ENCODE assay signal across 20 cellular contexts in the genomic region with DNA sequence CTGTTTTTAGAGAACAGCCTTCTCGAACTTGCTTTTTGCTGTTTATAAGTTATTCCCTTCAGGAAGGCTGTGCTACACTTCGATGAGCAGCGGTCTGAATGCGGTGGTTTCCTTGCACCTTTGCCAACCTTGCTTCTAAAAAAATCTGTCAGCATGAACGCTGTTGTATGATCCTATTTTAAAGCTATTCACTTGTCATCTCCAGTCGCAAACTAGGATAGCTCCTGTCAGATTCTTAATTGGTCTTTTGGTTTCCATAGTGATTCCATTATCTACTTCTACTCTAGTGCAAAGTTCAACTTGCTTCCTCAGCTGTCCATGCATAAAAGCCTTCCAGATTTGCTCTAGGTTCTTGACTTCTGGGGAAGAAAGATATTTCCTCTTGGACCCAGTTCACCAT.
"Had no signal": no experiment of that assay in that cellular context is flagged by ENCODE, and none has a peak within 500 bp of the region (broad histone marks: within the 10 kb centered on the region; RNA-seq: fewer than 3 reads in every experiment).

No MANE protein-coding gene starts in this region.

- H3K36me3 ChIP-seq: prostate gland had no signal

- H3K27ac ChIP-seq: prostate gland, testis, upper lobe of left lung had no signal

- H3K9me3 ChIP-seq: prostate gland, testis, upper lobe of left lung had no signal

- H3K4me3 ChIP-seq: hepatocyte, lung, prostate gland, testis, upper lobe of left lung had no signal

- DNase-seq: activated CD4-positive, alpha-beta T cell treated with anti-CD3 and anti-CD28 coated beads, Interleukin-2, amount 10 ng/mL, durations not matched to agents 7 days and 5 days; activated CD4-positive, CD25-positive, alpha-beta regulatory T cell; activated CD8-positive, alpha-beta T cell treated with anti-CD3 and anti-CD28 coated beads, Interleukin-2, amount 10 ng/mL, durations not matched to agents 7 days and 5 days; activated effector memory CD4-positive, alpha-beta T cell treated with Interleukin-2 at 50 U/mL for 16 hours; activated naive CD4-positive, alpha-beta T cell treated with anti-CD3 and anti-CD28 coated beads, Interleukin-2, amount 10 ng/mL, durations not matched to agents 7 days and 5 days; activated naive CD8-positive, alpha-beta T cell treated with anti-CD3 and anti-CD28 coated beads, Interleukin-2, amount 50 U/mL, for 24 hours; activated T-cell treated with anti-CD3 and anti-CD28 coated beads, Interleukin-2, amount 50 U/mL, for 4 hours; cerebellar nuclear complex; effector CD8-positive, alpha-beta T cell; foreskin fibroblast; islet precursor cell; nephron progenitor cell; stimulated activated CD4-positive, alpha-beta T cell treated with anti-CD3 and anti-CD28 coated beads, Interleukin-4, amount 100 ng/mL, for 4 hours; T-helper 1 cell; T-helper 9 cell; testis; upper lobe of left lung had no signal

- H3K4me1 ChIP-seq: prostate gland, testis, upper lobe of left lung had no signal

- H3K27me3 ChIP-seq: hepatocyte, testis, upper lobe of left lung had no signal
